ENCODE assay signal across 9 cellular contexts in genomic region chr2:102186676-102187190, GRCh38. TPM values are rescaled to one million over a fixed set of nuclear protein-coding genes. Genes with fewer than 3 reads are reported as not detected.
DNase-seq lines count a peak whose midpoint lies in the region; ATAC-seq and TF ChIP-seq lines count a peak whose summit lies in the region.
"Had no signal": no experiment of that assay in that cellular context is flagged by ENCODE, and none has a peak within 500 bp of the region (broad histone marks: within the 10 kb centered on the region; RNA-seq: fewer than 3 reads in every experiment).

Gene IL1RL2 (plus strand): TSS chr2:102187023. CDS start chr2:102187868, 845 bp downstream.

- DNase-seq in astrocyte of the hippocampus (ENCODE audit: low read depth, low spot score) (peak; percentile 16), left lung (peak; percentile 61 to 78), ACHN (no peak), OCI-M1 (lab: John Stamatoyannopoulos, UW) (no peak), NOMO-1 treated with DMSO at 0.1 percent for 48 hours (lab: John Stamatoyannopoulos, UW; ENCODE audit: unreplicated experiment) (no peak)
- DNase-seq in stimulated activated CD4-positive, alpha-beta T cell treated with anti-CD3 and anti-CD28 coated beads, Interleukin-2, amount 100 ng/mL, for 24 hours = peak; percentile 21 to 62
- DNase-seq: NCI-H2171 treated with DMSO at 0.1 percent for 48 hours had no signal

- peak within 1 kb of the TSS; percentile 47 to 48 for H3K4me3 ChIP-seq in left lung

- no peak within 1 kb of the TSS for H3K27ac Mint-ChIP-seq in IgD-negative memory B cell

- no peak for TF ChIP-seq CTCF in left lung (IDR thresholded peaks at IDR 0.05)

- H3K4me1 Mint-ChIP-seq in IgD-negative memory B cell = peaks cover 0 to 4% (median 4%) of the 10 kb centered on the region in 3 donors

- peaks cover 20% of the 10 kb centered on the region for H3K27me3 Mint-ChIP-seq in IgD-negative memory B cell

- ATAC-seq in left lung (peak; percentile 76), HG03135 (IDR thresholded peaks at IDR 0.05; ENCODE audit: unreplicated experiment) (no peak)

- intact Hi-C loops in left lung (cut with DNase I) = no loop called here

- peaks cover 0 to 10% of the 10 kb centered on the region in 2 donors for H3K27me3 ChIP-seq in left lung

- no peaks in the 10 kb centered on the region for H3K36me3 Mint-ChIP-seq in IgD-negative memory B cell

- peak within 1 kb of the TSS; percentile 61 to 63 for H3K27ac ChIP-seq in left lung

- H3K36me3 ChIP-seq in left lung = no peaks in the 10 kb centered on the region

- peak within 1 kb of the TSS in 3 of 4 donors; percentile 16 to 45 (median 39) for H3K4me3 Mint-ChIP-seq in IgD-negative memory B cell

- H3K9me3 ChIP-seq in left lung = no peaks in the 10 kb centered on the region

- H3K4me1 ChIP-seq in left lung = peaks cover 0 to 11% of the 10 kb centered on the region in 2 donors

- peaks cover 0 to 2% (median 0%) of the 10 kb centered on the region in 3 donors for H3K9me3 Mint-ChIP-seq in IgD-negative memory B cell

- in situ Hi-C loops in ACHN (cut with HindIII; ENCODE audit: low pct_ligation_motif_present, low pct_unique_long_range_greater_than_20kb, low sequenced_read_pairs) = no loop called here

RNA-seq across cellular contexts. Expression of gene IL1RL2, which starts in this region (rescaled TPM):
- polyA plus RNA-seq in IgD-negative memory B cell = not detected
- 1 to 10 TPM; 1.5 to 2.5 TPM for total RNA-seq in left lung

Comparison
In these comparisons a context has a peak if more than half of its experiments do, and no peak if none do; other contexts are left out.
1. DNase-seq: peak in astrocyte of the hippocampus (single experiment), left lung (2 of 2) and stimulated activated CD4-positive, alpha-beta T cell treated with anti-CD3 and anti-CD28 coated beads, Interleukin-2, amount 100 ng/mL, for 24 hours (2 of 2); none in ACHN (single experiment), OCI-M1 (single experiment) and NOMO-1 treated with DMSO at 0.1 percent for 48 hours (single experiment).